Comparison of ENCODE assay signal across 8 cellular contexts in genomic region chr7:76461463-76462101, GRCh38. TPM values are rescaled to one million over a fixed set of nuclear protein-coding genes. Genes with fewer than 3 reads are reported as not detected.
A peak's percentile ranks its signal among the peaks of the same experiment; 100 is the strongest.
DNase-seq lines count a peak whose midpoint lies in the region; ATAC-seq, FAIRE-seq and TF ChIP-seq lines count a peak whose summit lies in the region.
"Not testable (repeated sequence)": the region's sequence is repeated elsewhere in the genome, so short reads cannot be mapped to it uniquely, and the experiment has no call there.

TSS of gene DTX2 (plus strand) at chr7:76461709. CDS start at chr7:76480510, 18,801 bp downstream.

- TF ChIP-seq RAD21 in HCT116 (IDR thresholded peaks at IDR 0.05; ENCODE audit: low read depth): not testable (repeated sequence)

- not testable (repeated sequence) for H3K27ac ChIP-seq in HCT116 (ENCODE audit: low read depth, low read length); ovary
- H3K27ac ChIP-seq in tibial nerve: peak within 1 kb of the TSS in 3 of 4 donors; percentile 80 to 86 (median 82)

- not testable (repeated sequence) for H3K27me3 ChIP-seq in HCT116 (ENCODE audit: insufficient read depth, low read length); ovary; tibial nerve

- not testable (repeated sequence) for H3K4me1 ChIP-seq in HCT116 (ENCODE audit: control insufficient read depth in 1 of 2, insufficient read depth in 2 of 2, low read length in 2 of 2); ovary (ENCODE audit: insufficient read depth); tibial nerve

- TF ChIP-seq CTCF in HCT116 (IDR thresholded peaks at IDR 0.05 in 2 of 3, conservative IDR thresholded peaks at IDR 0.05 in 1 of 3; ENCODE audit: borderline replicate concordance in 1 of 3, insufficient read depth in 1 of 3, low read depth in 2 of 3, low read length in 2 of 3); astrocyte of the cerebellum (IDR thresholded peaks at IDR 0.05; ENCODE audit: low read depth, low read length, missing control alignments); ovary (IDR thresholded peaks at IDR 0.05): not testable (repeated sequence)
- TF ChIP-seq CTCF in tibial nerve (IDR thresholded peaks at IDR 0.05): peak in 2 of 5 experiments; percentile 13 to 25

- intact Hi-C loops in HCT116 (cut with micrococcal nuclease); left cardiac atrium (cut with DNase I); ovary (cut with DNase I): not testable (repeated sequence)

- FAIRE-seq in GM18507 (lab: Jason Lieb, UNC): peak; percentile 91

- in situ Hi-C loops in astrocyte of the cerebellum (cut with HindIII; ENCODE audit: low sequenced_read_pairs): not testable (repeated sequence)

- H3K36me3 ChIP-seq in HCT116 (ENCODE audit: control insufficient read depth in 1 of 2, insufficient read depth in 2 of 2, low read length in 2 of 2); ovary; tibial nerve: not testable (repeated sequence)

- H3K9ac ChIP-seq in HCT116 (ENCODE audit: low read length): peak within 1 kb of the TSS; percentile 51; the same call in 1 of the 2 replicates

- POLR2A ChIA-PET in HCT116 (lab: Charles Lee): not testable (repeated sequence)

- not testable (repeated sequence) for H3K9me2 ChIP-seq in HCT116 (ENCODE audit: insufficient read depth)

- ATAC-seq in HCT116 (peak; percentile 92), HG03571 (IDR thresholded peaks at IDR 0.05; ENCODE audit: unreplicated experiment) (peak; percentile 95), left cardiac atrium (peak; percentile 96 to 97)
- ATAC-seq in activated CD4-positive, CD25-positive, alpha-beta regulatory T cell treated with anti-CD3 and anti-CD28 coated beads, Interleukin-2, amount 50 U/mL, for 24 hours: peak; percentile 99

- not testable (repeated sequence) for TF ChIP-seq EP300 in ovary (IDR thresholded peaks at IDR 0.05); tibial nerve (IDR thresholded peaks at IDR 0.05)

- not testable (repeated sequence) for H3K79me2 ChIP-seq in HCT116 (ENCODE audit: insufficient read depth, low read length)

- H4K20me1 ChIP-seq in HCT116 (ENCODE audit: insufficient read depth): not testable (repeated sequence)

- RAD21 ChIA-PET in HCT116 (lab: Charles Lee; ENCODE audit: low non-redundant PET in 1 of 2, low total read pairs in 2 of 2, uncharacterized antibody in 2 of 2, unreplicated experiment in 2 of 2): not testable (repeated sequence)

- DNase-seq in GM18507 (ENCODE audit: extremely low spot score, insufficient read length, low read depth); HCT116 (ENCODE audit: low read depth, low spot score); astrocyte of the cerebellum (ENCODE audit: low read depth); left cardiac atrium: not testable (repeated sequence)
- peak in 3 of 5 donors; percentile 44 to 68 (median 68) for DNase-seq in ovary
- peak in 1 of 2 donors; percentile 17 for DNase-seq in tibial nerve (ENCODE audit: low spot score in 2 of 2)

- BruUV-seq in HCT116 (replicated peaks; lab: Mats Ljungman, UMichigan): not testable (repeated sequence)

- CTCF ChIA-PET in HCT116 (lab: Charles Lee): not testable (repeated sequence)

- not testable (repeated sequence) for TF ChIP-seq POLR2A in HCT116 (IDR thresholded peaks at IDR 0.05; ENCODE audit: borderline replicate concordance, extremely low read depth, insufficient read depth, insufficient read length); ovary (IDR thresholded peaks at IDR 0.05); tibial nerve (IDR thresholded peaks at IDR 0.05)

- not testable (repeated sequence) for H3K9me3 ChIP-seq in HCT116 (ENCODE audit: control insufficient read depth in 1 of 2, insufficient read depth in 1 of 2, low read depth in 1 of 2, low read length in 2 of 2); ovary; tibial nerve

- not testable (repeated sequence) for H2AFZ ChIP-seq in HCT116 (ENCODE audit: low read depth, low read length, poor library complexity, severe bottlenecking)

- WGBS in ovary, 3 donors: 1% methylated on average over 20 of the region's 54 CpGs; no CpG with 5 or more reads in 2 of the 3 donors
- no CpG with 5 or more reads among the region's 54 CpGs for WGBS in tibial nerve, 2 donors

- peak within 1 kb of the TSS; percentile 33 to 43; a peak in 3 of 4 replicates for H3K4me3 ChIP-seq in HCT116 (replicated peaks in 1 of 2; ENCODE audit: low read depth in 1 of 2, low read length in 2 of 2)
- peak within 1 kb of the TSS; percentile 41 for H3K4me3 ChIP-seq in astrocyte of the cerebellum (ENCODE audit: low read depth, low read length)
- H3K4me3 ChIP-seq in ovary: peak within 1 kb of the TSS; percentile 47
- peak within 1 kb of the TSS; percentile 45 to 84 (median 62) for H3K4me3 ChIP-seq in tibial nerve

- H3K4me2 ChIP-seq in HCT116 (ENCODE audit: low read length): not testable (repeated sequence)

RNA-seq across cellular contexts. Expression of gene DTX2, which starts in this region (rescaled TPM):
- total RNA-seq in HCT116 (2021; ENCODE audit: unreplicated experiment) (37.4 TPM), left cardiac atrium (10 to 100 TPM in 1 of 2 donors, 1 to 10 TPM in 1; 8.5 to 11.4 TPM), ovary (10 to 100 TPM; 12.6 to 24.5 (median 16.6) TPM), tibial nerve (10 to 100 TPM; 26.8 to 49.2 (median 33.7) TPM)
- 26.4 and 27.7 TPM in 2 replicates for polyA plus RNA-seq in HCT116 (2012)
- polyA plus RNA-seq in ovary: 10 to 100 TPM in 1 of 2 donors, 1 to 10 TPM in 1; 2.2 to 13.3 TPM
